ENCODE assay signal across 15 cellular contexts in genomic region chr11:109085708-109086373, GRCh38.
DNase-seq lines count a peak whose midpoint lies in the region; ATAC-seq, FAIRE-seq and TF ChIP-seq lines count a peak whose summit lies in the region.
"Had no signal": no experiment of that assay in that cellular context is flagged by ENCODE, and none has a peak within 500 bp of the region (broad histone marks: within the 10 kb centered on the region; RNA-seq: fewer than 3 reads in every experiment).

No MANE protein-coding gene starts in this region.

- no peaks in the 10 kb centered on the region for H3K79me2 ChIP-seq in osteoblast (ENCODE audit: insufficient read depth, low read length)

- H3K4me3 ChIP-seq in fibroblast of mammary gland (ENCODE audit: control insufficient read depth, low read depth, low read length) (no peak overlapping the region), osteoblast (ENCODE audit: insufficient read depth, low read length) (no peak overlapping the region)
- H3K4me3 ChIP-seq in effector memory CD4-positive, alpha-beta T cell (ENCODE audit: insufficient read depth, low read depth, low read length, poor library complexity, severe bottlenecking), result no peak overlapping the region
- H3K4me3 ChIP-seq: stomach had no signal

- peak overlapping the region; percentile 30 for H2AFZ ChIP-seq in osteoblast (ENCODE audit: low read length)

- H3K27me3 ChIP-seq in osteoblast (ENCODE audit: insufficient read depth, low read length), result no peaks in the 10 kb centered on the region
- no peaks in the 10 kb centered on the region for H3K27me3 ChIP-seq in effector memory CD4-positive, alpha-beta T cell (replicated peaks; ENCODE audit: control insufficient read depth, insufficient read depth, low read length, poor library complexity, severe bottlenecking)
- H3K27me3 ChIP-seq: stomach had no signal

- ATAC-seq in HG03039 (IDR thresholded peaks at IDR 0.05; ENCODE audit: unreplicated experiment), result no peak
- ATAC-seq: activated T-helper 17 cell treated with anti-CD3 and anti-CD28 coated beads, Interleukin-2, amount 50 U/mL, for 72 hours; T-helper 17 cell had no signal

- H4K20me1 ChIP-seq in osteoblast (ENCODE audit: insufficient read depth, low read length), result no peaks in the 10 kb centered on the region

- H3K27ac ChIP-seq in osteoblast (ENCODE audit: low read depth, low read length), result peak overlapping the region; percentile 2
- no peak overlapping the region for H3K27ac ChIP-seq in effector memory CD4-positive, alpha-beta T cell (ENCODE audit: insufficient read depth, low read length, poor library complexity, severe bottlenecking)

- peaks cover 4% of the 10 kb centered on the region for H3K4me1 ChIP-seq in osteoblast (ENCODE audit: insufficient read depth, low read length)
- H3K4me1 ChIP-seq in effector memory CD4-positive, alpha-beta T cell (ENCODE audit: control insufficient read depth, insufficient read depth, low read length, poor library complexity, severe bottlenecking), result no peaks in the 10 kb centered on the region
- H3K4me1 ChIP-seq: stomach had no signal

- TF ChIP-seq POLR2A in H54 (IDR thresholded peaks at IDR 0.05; ENCODE audit: low read depth, low read length), result no peak

- FAIRE-seq in H54 (lab: Jason Lieb, UNC), result no peak
- FAIRE-seq: endothelial cell of umbilical vein had no signal

- H3K9me3 ChIP-seq in osteoblast (ENCODE audit: low read depth, low read length), result no peaks in the 10 kb centered on the region
- no peaks in the 10 kb centered on the region for H3K9me3 ChIP-seq in effector memory CD4-positive, alpha-beta T cell (ENCODE audit: control insufficient read depth, low read length)

- H3K36me3 ChIP-seq in osteoblast (ENCODE audit: insufficient read depth, low read length), result no peaks in the 10 kb centered on the region
- no peaks in the 10 kb centered on the region for H3K36me3 ChIP-seq in effector memory CD4-positive, alpha-beta T cell (ENCODE audit: control insufficient read depth, insufficient read depth, low read length)
- H3K36me3 ChIP-seq: stomach had no signal

- DNase-seq in GM04504 (ENCODE audit: low read depth) (peak; percentile 69), NCI-H446 treated with DMSO at 0.1 percent for 48 hours (lab: John Stamatoyannopoulos, UW) (peak; percentile 95), fibroblast of mammary gland (ENCODE audit: low read depth) (peak; percentile 82), osteoblast (ENCODE audit: insufficient read length, low spot score, missing footprints) (peak; percentile 65), H54 (ENCODE audit: insufficient read length, low spot score) (no peak)
- no peak for DNase-seq in stimulated activated naive CD4-positive, alpha-beta T cell (lab: John Stamatoyannopoulos, UW)
- no peak for DNase-seq in effector memory CD4-positive, alpha-beta T cell
- DNase-seq: activated CD4-positive, alpha-beta T cell treated with anti-CD3 and anti-CD28 coated beads, Interleukin-2, amount 10 ng/mL, durations not matched to agents 7 days and 5 days; CD8-positive, alpha-beta memory T cell; NCI-H226; stomach; T-helper 17 cell had no signal

- H3K4me2 ChIP-seq in osteoblast (ENCODE audit: insufficient read depth, low read length), result peak overlapping the region; percentile 30

- no peak for TF ChIP-seq CTCF in fibroblast of mammary gland (conservative IDR thresholded peaks at IDR 0.05; ENCODE audit: control insufficient read depth, insufficient read depth, low read depth, low read length)
- no peak for TF ChIP-seq CTCF in osteoblast (IDR thresholded peaks at IDR 0.05; ENCODE audit: extremely low read depth, low read depth, low read length)

Comparison
In these comparisons a context has a peak if more than half of its experiments do, and no peak if none do; other contexts are left out.
1. DNase-seq: peak in GM04504 (single experiment), NCI-H446 treated with DMSO at 0.1 percent for 48 hours (single experiment), fibroblast of mammary gland (single experiment) and osteoblast (single experiment); none in stimulated activated naive CD4-positive, alpha-beta T cell (0 of 6), effector memory CD4-positive, alpha-beta T cell (0 of 3) and H54 (single experiment).